9 cellular contexts compared by ENCODE assay signal in the genomic region with DNA sequence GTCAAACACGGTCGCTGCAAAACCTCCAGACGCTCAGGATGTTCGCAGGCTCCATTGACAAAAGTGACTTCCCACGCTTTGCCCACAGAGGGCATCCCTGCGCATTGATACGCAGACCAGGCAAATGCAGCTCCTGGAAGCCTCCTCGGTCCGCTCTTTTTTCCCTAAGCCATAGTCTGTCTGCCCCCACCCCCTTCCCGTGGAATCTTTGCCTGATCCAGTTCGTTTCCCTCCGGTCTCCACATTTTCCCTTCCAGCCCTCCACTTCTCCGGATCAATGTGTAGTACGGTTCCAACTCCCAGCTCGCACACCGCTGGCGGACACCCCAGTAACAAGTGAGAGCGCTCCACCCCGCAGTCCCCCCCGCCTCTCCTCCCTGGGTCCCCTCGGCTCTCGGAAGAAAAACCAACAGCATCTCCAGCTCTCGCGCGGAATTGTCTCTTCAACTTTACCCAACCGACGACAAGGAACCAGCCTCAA. TPM values are rescaled to one million over a fixed set of nuclear protein-coding genes. Genes with fewer than 3 reads are reported as not detected.
A peak's percentile ranks its signal among the peaks of the same experiment; 100 is the strongest.
DNase-seq lines count a peak whose midpoint lies in the region; ATAC-seq and TF ChIP-seq lines count a peak whose summit lies in the region.
"Had no signal": no experiment of that assay in that cellular context is flagged by ENCODE, and none has a peak within 500 bp of the region (broad histone marks: within the 10 kb centered on the region; RNA-seq: fewer than 3 reads in every experiment).

A gene with protein sequence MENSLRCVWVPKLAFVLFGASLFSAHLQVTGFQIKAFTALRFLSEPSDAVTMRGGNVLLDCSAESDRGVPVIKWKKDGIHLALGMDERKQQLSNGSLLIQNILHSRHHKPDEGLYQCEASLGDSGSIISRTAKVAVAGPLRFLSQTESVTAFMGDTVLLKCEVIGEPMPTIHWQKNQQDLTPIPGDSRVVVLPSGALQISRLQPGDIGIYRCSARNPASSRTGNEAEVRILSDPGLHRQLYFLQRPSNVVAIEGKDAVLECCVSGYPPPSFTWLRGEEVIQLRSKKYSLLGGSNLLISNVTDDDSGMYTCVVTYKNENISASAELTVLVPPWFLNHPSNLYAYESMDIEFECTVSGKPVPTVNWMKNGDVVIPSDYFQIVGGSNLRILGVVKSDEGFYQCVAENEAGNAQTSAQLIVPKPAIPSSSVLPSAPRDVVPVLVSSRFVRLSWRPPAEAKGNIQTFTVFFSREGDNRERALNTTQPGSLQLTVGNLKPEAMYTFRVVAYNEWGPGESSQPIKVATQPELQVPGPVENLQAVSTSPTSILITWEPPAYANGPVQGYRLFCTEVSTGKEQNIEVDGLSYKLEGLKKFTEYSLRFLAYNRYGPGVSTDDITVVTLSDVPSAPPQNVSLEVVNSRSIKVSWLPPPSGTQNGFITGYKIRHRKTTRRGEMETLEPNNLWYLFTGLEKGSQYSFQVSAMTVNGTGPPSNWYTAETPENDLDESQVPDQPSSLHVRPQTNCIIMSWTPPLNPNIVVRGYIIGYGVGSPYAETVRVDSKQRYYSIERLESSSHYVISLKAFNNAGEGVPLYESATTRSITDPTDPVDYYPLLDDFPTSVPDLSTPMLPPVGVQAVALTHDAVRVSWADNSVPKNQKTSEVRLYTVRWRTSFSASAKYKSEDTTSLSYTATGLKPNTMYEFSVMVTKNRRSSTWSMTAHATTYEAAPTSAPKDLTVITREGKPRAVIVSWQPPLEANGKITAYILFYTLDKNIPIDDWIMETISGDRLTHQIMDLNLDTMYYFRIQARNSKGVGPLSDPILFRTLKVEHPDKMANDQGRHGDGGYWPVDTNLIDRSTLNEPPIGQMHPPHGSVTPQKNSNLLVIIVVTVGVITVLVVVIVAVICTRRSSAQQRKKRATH (N-terminal part only) (plus strand): TSS at position 307 of the 481 bp plus-strand sequence. CDS start 591 bp downstream, outside the sequence.

- no peaks in the 10 kb centered on the region for H3K36me3 Mint-ChIP-seq in activated CD8-positive, alpha-beta T cell treated with anti-CD3 and anti-CD28 coated beads for 36 hours (ENCODE audit: low read depth)
- no peaks in the 10 kb centered on the region for H3K36me3 Mint-ChIP-seq in activated CD8-positive, alpha-beta T cell treated with anti-CD3 and anti-CD28 coated beads, Interleukin-2, amount 10 ng/mL, durations not matched to agents 7 days and 5 days (ENCODE audit: low read depth)
- H3K36me3 Mint-ChIP-seq in endodermal cell (ENCODE audit: low read depth) (no peaks in the 10 kb centered on the region), nephron (ENCODE audit: low read depth) (no peaks in the 10 kb centered on the region)

- no peak within 1 kb of the TSS for H3K27ac Mint-ChIP-seq in activated CD8-positive, alpha-beta T cell treated with anti-CD3 and anti-CD28 coated beads for 36 hours
- no peak within 1 kb of the TSS for H3K27ac Mint-ChIP-seq in activated CD8-positive, alpha-beta T cell treated with anti-CD3 and anti-CD28 coated beads, Interleukin-2, amount 10 ng/mL, durations not matched to agents 7 days and 5 days
- H3K27ac Mint-ChIP-seq in endodermal cell = no peak within 1 kb of the TSS
- peak within 1 kb of the TSS in 1 of 3 experiments; percentile 8 for H3K27ac Mint-ChIP-seq in nephron

- no peaks in the 10 kb centered on the region for H3K36me3 ChIP-seq in endodermal cell (ENCODE audit: control insufficient read depth, insufficient read depth, low read length)
- H3K36me3 ChIP-seq: BLaER1 treated with 17β-estradiol and CSF1 and Interleukin-3, amounts not matched to agents 10 nM and 100 nM had no signal

- no peak for TF ChIP-seq CTCF in activated CD8-positive, alpha-beta T cell treated with anti-CD3 and anti-CD28 coated beads for 36 hours (IDR thresholded peaks at IDR 0.05)
- TF ChIP-seq CTCF in endodermal cell (conservative IDR thresholded peaks at IDR 0.05) = peak; percentile 75
- peak; percentile 38 to 53 (median 44) for TF ChIP-seq CTCF in nephron (IDR thresholded peaks at IDR 0.05; ENCODE audit: unreplicated experiment in 3 of 3)

- no peaks in the 10 kb centered on the region for H3K4me1 ChIP-seq in endodermal cell (ENCODE audit: control insufficient read depth, insufficient read depth, low read length)

- H3K9me3 ChIP-seq in endodermal cell (ENCODE audit: control insufficient read depth, low read length) = no peaks in the 10 kb centered on the region

- no peak within 1 kb of the TSS for H3K4me3 Mint-ChIP-seq in activated CD8-positive, alpha-beta T cell treated with anti-CD3 and anti-CD28 coated beads for 36 hours
- H3K4me3 Mint-ChIP-seq in activated CD8-positive, alpha-beta T cell treated with anti-CD3 and anti-CD28 coated beads, Interleukin-2, amount 10 ng/mL, durations not matched to agents 7 days and 5 days = no peak within 1 kb of the TSS
- H3K4me3 Mint-ChIP-seq in endodermal cell (no peak within 1 kb of the TSS), nephron (peak within 1 kb of the TSS in 2 of 3 experiments; percentile 86)

- no peaks in the 10 kb centered on the region for H3K4me1 Mint-ChIP-seq in activated CD8-positive, alpha-beta T cell treated with anti-CD3 and anti-CD28 coated beads for 36 hours (ENCODE audit: low read depth)
- H3K4me1 Mint-ChIP-seq in activated CD8-positive, alpha-beta T cell treated with anti-CD3 and anti-CD28 coated beads, Interleukin-2, amount 10 ng/mL, durations not matched to agents 7 days and 5 days (ENCODE audit: low read depth) = no peaks in the 10 kb centered on the region
- H3K4me1 Mint-ChIP-seq in endodermal cell = peaks cover 17% of the 10 kb centered on the region
- peaks cover 26% of the 10 kb centered on the region for H3K4me1 Mint-ChIP-seq in nephron

- H3K9me3 Mint-ChIP-seq in activated CD8-positive, alpha-beta T cell treated with anti-CD3 and anti-CD28 coated beads for 36 hours = peaks cover 8% of the 10 kb centered on the region
- no peaks in the 10 kb centered on the region for H3K9me3 Mint-ChIP-seq in activated CD8-positive, alpha-beta T cell treated with anti-CD3 and anti-CD28 coated beads, Interleukin-2, amount 10 ng/mL, durations not matched to agents 7 days and 5 days (ENCODE audit: insufficient read depth)
- H3K9me3 Mint-ChIP-seq in endodermal cell (peaks cover 1% of the 10 kb centered on the region), nephron (no peaks in the 10 kb centered on the region)

- peak within 1 kb of the TSS; percentile 78 for H3K4me3 ChIP-seq in endodermal cell (ENCODE audit: low read length)
- H3K4me3 ChIP-seq: BLaER1 treated with 17β-estradiol and CSF1 and Interleukin-3, amounts not matched to agents 10 nM and 100 nM had no signal

- WGBS in endodermal cell (ENCODE audit: insufficient coverage in 1 of 2, insufficient read length in 1 of 2), 2 experiments = 1% methylated on average over 17 to 27 of the region's 27 CpGs

- no peak for ATAC-seq in activated CD8-positive, alpha-beta T cell treated with anti-CD3 and anti-CD28 coated beads for 36 hours
- no peak for ATAC-seq in activated CD8-positive, alpha-beta T cell treated with anti-CD3 and anti-CD28 coated beads, Interleukin-2, amount 10 ng/mL, durations not matched to agents 7 days and 5 days
- ATAC-seq in GM21529 (IDR thresholded peaks at IDR 0.05; ENCODE audit: unreplicated experiment) = no peak
- ATAC-seq in stimulated activated naive CD8-positive, alpha-beta T cell treated with anti-CD3 and anti-CD28 coated beads, Interleukin-15, Interleukin-2, amounts not matched to agents 100 U/mL and 50 U/mL, for 24 hours = no peak
- ATAC-seq in GM19452 (IDR thresholded peaks at IDR 0.05; ENCODE audit: unreplicated experiment) = no peak

- no peak within 1 kb of the TSS for H3K9ac ChIP-seq in endodermal cell (ENCODE audit: extremely low read depth, low read length, poor library complexity, severe bottlenecking)
- H3K9ac ChIP-seq: BLaER1 treated with 17β-estradiol and CSF1 and Interleukin-3, amounts not matched to agents 10 nM and 100 nM had no signal

- H3K27ac ChIP-seq in endodermal cell (ENCODE audit: low read depth, low read length) = peak within 1 kb of the TSS; percentile 55
- H3K27ac ChIP-seq: BLaER1 treated with 17β-estradiol and CSF1 and Interleukin-3, amounts not matched to agents 10 nM and 100 nM had no signal

- POLR2A ChIA-PET in activated CD8-positive, alpha-beta T cell treated with anti-CD3 and anti-CD28 coated beads for 36 hours (lab: Charles Lee) = no interaction called here
- POLR2A ChIA-PET in activated CD8-positive, alpha-beta T cell treated with anti-CD3 and anti-CD28 coated beads, Interleukin-2, amount 10 ng/mL, durations not matched to agents 7 days and 5 days (lab: Charles Lee) = no interaction called here

- peak; percentile 4 for DNase-seq in activated CD8-positive, alpha-beta T cell treated with anti-CD3 and anti-CD28 coated beads for 36 hours
- DNase-seq in activated CD8-positive, alpha-beta T cell treated with anti-CD3 and anti-CD28 coated beads, Interleukin-2, amount 10 ng/mL, durations not matched to agents 7 days and 5 days = no peak
- DNase-seq in NCI-H69 (lab: John Stamatoyannopoulos, UW) = peak; percentile 99
- DNase-seq in endodermal cell = peak; percentile 88
- DNase-seq in stimulated activated naive CD8-positive, alpha-beta T cell treated with anti-CD3 and anti-CD28 coated beads, Interleukin-15, Interleukin-2, amounts not matched to agents 100 U/mL and 50 U/mL, for 24 hours = no peak

- CTCF ChIA-PET in activated CD8-positive, alpha-beta T cell treated with anti-CD3 and anti-CD28 coated beads for 36 hours (lab: Charles Lee) = no interaction called here
- CTCF ChIA-PET in activated CD8-positive, alpha-beta T cell treated with anti-CD3 and anti-CD28 coated beads, Interleukin-2, amount 10 ng/mL, durations not matched to agents 7 days and 5 days (lab: Charles Lee) = no interaction called here

- intact Hi-C loops in activated CD8-positive, alpha-beta T cell treated with anti-CD3 and anti-CD28 coated beads for 36 hours (cut with micrococcal nuclease) = no loop called here

- H3K27me3 Mint-ChIP-seq in activated CD8-positive, alpha-beta T cell treated with anti-CD3 and anti-CD28 coated beads for 36 hours = peaks cover 37% of the 10 kb centered on the region
- H3K27me3 Mint-ChIP-seq in activated CD8-positive, alpha-beta T cell treated with anti-CD3 and anti-CD28 coated beads, Interleukin-2, amount 10 ng/mL, durations not matched to agents 7 days and 5 days (ENCODE audit: low read depth) = peaks cover 30% of the 10 kb centered on the region
- H3K27me3 Mint-ChIP-seq in endodermal cell (ENCODE audit: insufficient read depth) (no peaks in the 10 kb centered on the region), nephron (ENCODE audit: low read depth) (peaks cover 5% of the 10 kb centered on the region)

- peaks cover 73% of the 10 kb centered on the region for H3K27me3 ChIP-seq in endodermal cell (ENCODE audit: control insufficient read depth, insufficient read depth, low read length, poor library complexity, severe bottlenecking)

RNA-seq across cellular contexts. Expression of the gene that starts here (rescaled TPM):
- not detected for total RNA-seq in activated CD8-positive, alpha-beta T cell treated with anti-CD3 and anti-CD28 coated beads for 36 hours
- not detected for total RNA-seq in activated CD8-positive, alpha-beta T cell treated with anti-CD3 and anti-CD28 coated beads, Interleukin-2, amount 10 ng/mL, durations not matched to agents 7 days and 5 days
- under 1 TPM; 0.77 to 0.97 TPM for total RNA-seq in endodermal cell
- 73.3 TPM for polyA plus RNA-seq in endodermal cell (2013, experiment 1 of 2)
- 64.3 TPM for polyA plus RNA-seq in endodermal cell (2013, experiment 2 of 2)

Comparison
In these comparisons a context has a peak if more than half of its experiments do, and no peak if none do; other contexts are left out.
1. Peak in DNase-seq in activated CD8-positive, alpha-beta T cell treated with anti-CD3 and anti-CD28 coated beads for 36 hours; RNA of the gene not detected or under 1 TPM.
2. DNase-seq: peak in NCI-H69 (single experiment) and endodermal cell (single experiment); none in activated CD8-positive, alpha-beta T cell treated with anti-CD3 and anti-CD28 coated beads, Interleukin-2, amount 10 ng/mL, durations not matched to agents 7 days and 5 days (single experiment) and stimulated activated naive CD8-positive, alpha-beta T cell treated with anti-CD3 and anti-CD28 coated beads, Interleukin-15, Interleukin-2, amounts not matched to agents 100 U/mL and 50 U/mL, for 24 hours (single experiment).
3. H3K4me3 Mint-ChIP-seq: peak in nephron (2 of 3); none in activated CD8-positive, alpha-beta T cell treated with anti-CD3 and anti-CD28 coated beads for 36 hours (single experiment), activated CD8-positive, alpha-beta T cell treated with anti-CD3 and anti-CD28 coated beads, Interleukin-2, amount 10 ng/mL, durations not matched to agents 7 days and 5 days (single experiment) and endodermal cell (single experiment).